ENCODE assay signal across 1 cellular context in the genomic region with DNA sequence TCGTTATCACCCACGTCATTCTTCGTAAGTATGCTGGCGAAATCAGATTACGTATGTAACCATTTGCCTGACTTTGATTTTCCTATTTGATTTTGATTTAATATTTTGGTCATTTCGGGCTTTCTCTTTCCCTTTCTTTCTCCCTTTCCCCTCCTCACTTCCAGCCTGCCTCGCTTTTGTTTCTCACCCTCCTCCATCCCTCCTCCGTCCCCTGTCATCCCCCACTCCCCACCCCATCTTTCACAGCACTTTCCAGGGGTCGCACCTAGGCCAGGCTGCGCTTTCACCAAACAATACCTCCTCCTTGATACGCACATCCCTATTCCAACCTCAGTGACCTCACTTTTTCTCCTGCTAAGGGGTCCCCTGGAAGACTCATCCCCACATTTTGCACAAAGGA.
TF ChIP-seq lines count a peak whose summit lies in the region.

No MANE protein-coding gene starts in this region.

TF ChIP-seq in GM23338, 12 proteins besides CTCF, POLR2A, EP300 and RAD21 (continued from another document):
- TF ChIP-seq, protein P1, sequence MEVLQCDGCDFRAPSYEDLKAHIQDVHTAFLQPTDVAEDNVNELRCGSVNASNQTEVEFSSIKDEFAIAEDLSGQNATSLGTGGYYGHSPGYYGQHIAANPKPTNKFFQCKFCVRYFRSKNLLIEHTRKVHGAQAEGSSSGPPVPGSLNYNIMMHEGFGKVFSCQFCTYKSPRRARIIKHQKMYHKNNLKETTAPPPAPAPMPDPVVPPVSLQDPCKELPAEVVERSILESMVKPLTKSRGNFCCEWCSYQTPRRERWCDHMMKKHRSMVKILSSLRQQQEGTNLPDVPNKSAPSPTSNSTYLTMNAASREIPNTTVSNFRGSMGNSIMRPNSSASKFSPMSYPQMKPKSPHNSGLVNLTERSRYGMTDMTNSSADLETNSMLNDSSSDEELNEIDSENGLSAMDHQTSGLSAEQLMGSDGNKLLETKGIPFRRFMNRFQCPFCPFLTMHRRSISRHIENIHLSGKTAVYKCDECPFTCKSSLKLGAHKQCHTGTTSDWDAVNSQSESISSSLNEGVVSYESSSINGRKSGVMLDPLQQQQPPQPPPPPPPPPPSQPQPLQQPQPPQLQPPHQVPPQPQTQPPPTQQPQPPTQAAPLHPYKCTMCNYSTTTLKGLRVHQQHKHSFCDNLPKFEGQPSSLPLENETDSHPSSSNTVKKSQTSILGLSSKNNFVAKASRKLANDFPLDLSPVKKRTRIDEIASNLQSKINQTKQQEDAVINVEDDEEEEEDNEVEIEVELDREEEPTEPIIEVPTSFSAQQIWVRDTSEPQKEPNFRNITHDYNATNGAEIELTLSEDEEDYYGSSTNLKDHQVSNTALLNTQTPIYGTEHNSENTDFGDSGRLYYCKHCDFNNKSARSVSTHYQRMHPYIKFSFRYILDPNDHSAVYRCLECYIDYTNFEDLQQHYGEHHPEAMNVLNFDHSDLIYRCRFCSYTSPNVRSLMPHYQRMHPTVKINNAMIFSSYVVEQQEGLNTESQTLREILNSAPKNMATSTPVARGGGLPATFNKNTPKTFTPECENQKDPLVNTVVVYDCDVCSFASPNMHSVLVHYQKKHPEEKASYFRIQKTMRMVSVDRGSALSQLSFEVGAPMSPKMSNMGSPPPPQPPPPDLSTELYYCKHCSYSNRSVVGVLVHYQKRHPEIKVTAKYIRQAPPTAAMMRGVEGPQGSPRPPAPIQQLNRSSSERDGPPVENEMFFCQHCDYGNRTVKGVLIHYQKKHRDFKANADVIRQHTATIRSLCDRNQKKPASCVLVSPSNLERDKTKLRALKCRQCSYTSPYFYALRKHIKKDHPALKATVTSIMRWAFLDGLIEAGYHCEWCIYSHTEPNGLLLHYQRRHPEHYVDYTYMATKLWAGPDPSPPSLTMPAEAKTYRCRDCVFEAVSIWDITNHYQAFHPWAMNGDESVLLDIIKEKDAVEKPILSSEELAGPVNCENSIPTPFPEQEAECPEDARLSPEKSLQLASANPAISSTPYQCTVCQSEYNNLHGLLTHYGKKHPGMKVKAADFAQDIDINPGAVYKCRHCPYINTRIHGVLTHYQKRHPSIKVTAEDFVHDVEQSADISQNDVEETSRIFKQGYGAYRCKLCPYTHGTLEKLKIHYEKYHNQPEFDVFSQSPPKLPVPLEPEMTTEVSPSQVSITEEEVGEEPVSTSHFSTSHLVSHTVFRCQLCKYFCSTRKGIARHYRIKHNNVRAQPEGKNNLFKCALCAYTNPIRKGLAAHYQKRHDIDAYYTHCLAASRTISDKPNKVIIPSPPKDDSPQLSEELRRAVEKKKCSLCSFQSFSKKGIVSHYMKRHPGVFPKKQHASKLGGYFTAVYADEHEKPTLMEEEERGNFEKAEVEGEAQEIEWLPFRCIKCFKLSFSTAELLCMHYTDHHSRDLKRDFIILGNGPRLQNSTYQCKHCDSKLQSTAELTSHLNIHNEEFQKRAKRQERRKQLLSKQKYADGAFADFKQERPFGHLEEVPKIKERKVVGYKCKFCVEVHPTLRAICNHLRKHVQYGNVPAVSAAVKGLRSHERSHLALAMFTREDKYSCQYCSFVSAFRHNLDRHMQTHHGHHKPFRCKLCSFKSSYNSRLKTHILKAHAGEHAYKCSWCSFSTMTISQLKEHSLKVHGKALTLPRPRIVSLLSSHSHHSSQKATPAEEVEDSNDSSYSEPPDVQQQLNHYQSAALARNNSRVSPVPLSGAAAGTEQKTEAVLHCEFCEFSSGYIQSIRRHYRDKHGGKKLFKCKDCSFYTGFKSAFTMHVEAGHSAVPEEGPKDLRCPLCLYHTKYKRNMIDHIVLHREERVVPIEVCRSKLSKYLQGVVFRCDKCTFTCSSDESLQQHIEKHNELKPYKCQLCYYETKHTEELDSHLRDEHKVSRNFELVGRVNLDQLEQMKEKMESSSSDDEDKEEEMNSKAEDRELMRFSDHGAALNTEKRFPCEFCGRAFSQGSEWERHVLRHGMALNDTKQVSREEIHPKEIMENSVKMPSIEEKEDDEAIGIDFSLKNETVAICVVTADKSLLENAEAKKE (CRISPR knock-in tag; IDR thresholded peaks at IDR 0.05), result no peak
- TF ChIP-seq CREB1 (CRISPR knock-in tag; IDR thresholded peaks at IDR 0.05; ENCODE audit: low read depth) (no peak), STAT1 (IDR thresholded peaks at IDR 0.05; ENCODE audit: unreplicated experiment) (no peak), ZNF331 (CRISPR knock-in tag; IDR thresholded peaks at IDR 0.05; ENCODE audit: low read depth) (no peak), EZH2phosphoT487 (IDR thresholded peaks at IDR 0.05; ENCODE audit: unreplicated experiment) (no peak), POLR2AphosphoS5 (IDR thresholded peaks at IDR 0.05; ENCODE audit: low read depth) (no peak), EZH2 (IDR thresholded peaks at IDR 0.05; ENCODE audit: low read depth, unreplicated experiment) (no peak), ZNF114 (CRISPR knock-in tag; IDR thresholded peaks at IDR 0.05) (no peak)
- TF ChIP-seq, protein P2, sequence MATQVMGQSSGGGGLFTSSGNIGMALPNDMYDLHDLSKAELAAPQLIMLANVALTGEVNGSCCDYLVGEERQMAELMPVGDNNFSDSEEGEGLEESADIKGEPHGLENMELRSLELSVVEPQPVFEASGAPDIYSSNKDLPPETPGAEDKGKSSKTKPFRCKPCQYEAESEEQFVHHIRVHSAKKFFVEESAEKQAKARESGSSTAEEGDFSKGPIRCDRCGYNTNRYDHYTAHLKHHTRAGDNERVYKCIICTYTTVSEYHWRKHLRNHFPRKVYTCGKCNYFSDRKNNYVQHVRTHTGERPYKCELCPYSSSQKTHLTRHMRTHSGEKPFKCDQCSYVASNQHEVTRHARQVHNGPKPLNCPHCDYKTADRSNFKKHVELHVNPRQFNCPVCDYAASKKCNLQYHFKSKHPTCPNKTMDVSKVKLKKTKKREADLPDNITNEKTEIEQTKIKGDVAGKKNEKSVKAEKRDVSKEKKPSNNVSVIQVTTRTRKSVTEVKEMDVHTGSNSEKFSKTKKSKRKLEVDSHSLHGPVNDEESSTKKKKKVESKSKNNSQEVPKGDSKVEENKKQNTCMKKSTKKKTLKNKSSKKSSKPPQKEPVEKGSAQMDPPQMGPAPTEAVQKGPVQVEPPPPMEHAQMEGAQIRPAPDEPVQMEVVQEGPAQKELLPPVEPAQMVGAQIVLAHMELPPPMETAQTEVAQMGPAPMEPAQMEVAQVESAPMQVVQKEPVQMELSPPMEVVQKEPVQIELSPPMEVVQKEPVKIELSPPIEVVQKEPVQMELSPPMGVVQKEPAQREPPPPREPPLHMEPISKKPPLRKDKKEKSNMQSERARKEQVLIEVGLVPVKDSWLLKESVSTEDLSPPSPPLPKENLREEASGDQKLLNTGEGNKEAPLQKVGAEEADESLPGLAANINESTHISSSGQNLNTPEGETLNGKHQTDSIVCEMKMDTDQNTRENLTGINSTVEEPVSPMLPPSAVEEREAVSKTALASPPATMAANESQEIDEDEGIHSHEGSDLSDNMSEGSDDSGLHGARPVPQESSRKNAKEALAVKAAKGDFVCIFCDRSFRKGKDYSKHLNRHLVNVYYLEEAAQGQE (IDR thresholded peaks at IDR 0.05; ENCODE audit: unreplicated experiment), result no peak
